Comparison of ENCODE assay signal across 1 cellular context in genomic region chr15:50137330-50137761, GRCh38.
TF ChIP-seq lines count a peak whose summit lies in the region.

No MANE protein-coding gene starts in this region.

TF ChIP-seq in A549, 52 proteins besides CTCF, POLR2A, EP300 and RAD21 (continued from another document):
- TF ChIP-seq ZFP36 (IDR thresholded peaks at IDR 0.05; ENCODE audit: borderline replicate concordance, partially characterized antibody) (no peak), GATA3 (IDR thresholded peaks at IDR 0.05; ENCODE audit: borderline replicate concordance) (peak; percentile 98), CEBPB (IDR thresholded peaks at IDR 0.05) (peak in 1 of 2 experiments; percentile 61; a peak in 2 of 4 replicates), TFCP2L1 (CRISPR knock-in tag; IDR thresholded peaks at IDR 0.05) (no peak), RFX5 (IDR thresholded peaks at IDR 0.05) (no peak), ESRRA (IDR thresholded peaks at IDR 0.05; ENCODE audit: borderline replicate concordance, low read length) (no peak), FOSB (CRISPR knock-in tag; IDR thresholded peaks at IDR 0.05) (0 out of 2 replicates have a peak, but pooled peaks have one; percentile 31), PBX3 (IDR thresholded peaks at IDR 0.05) (peak; percentile 96), RNF2 (IDR thresholded peaks at IDR 0.05; ENCODE audit: borderline replicate concordance, low read depth) (no peak), ZNF302 (CRISPR knock-in tag; IDR thresholded peaks at IDR 0.05) (no peak), NR3C1 (IDR thresholded peaks at IDR 0.05) (no peak)
- TF ChIP-seq, protein P1, sequence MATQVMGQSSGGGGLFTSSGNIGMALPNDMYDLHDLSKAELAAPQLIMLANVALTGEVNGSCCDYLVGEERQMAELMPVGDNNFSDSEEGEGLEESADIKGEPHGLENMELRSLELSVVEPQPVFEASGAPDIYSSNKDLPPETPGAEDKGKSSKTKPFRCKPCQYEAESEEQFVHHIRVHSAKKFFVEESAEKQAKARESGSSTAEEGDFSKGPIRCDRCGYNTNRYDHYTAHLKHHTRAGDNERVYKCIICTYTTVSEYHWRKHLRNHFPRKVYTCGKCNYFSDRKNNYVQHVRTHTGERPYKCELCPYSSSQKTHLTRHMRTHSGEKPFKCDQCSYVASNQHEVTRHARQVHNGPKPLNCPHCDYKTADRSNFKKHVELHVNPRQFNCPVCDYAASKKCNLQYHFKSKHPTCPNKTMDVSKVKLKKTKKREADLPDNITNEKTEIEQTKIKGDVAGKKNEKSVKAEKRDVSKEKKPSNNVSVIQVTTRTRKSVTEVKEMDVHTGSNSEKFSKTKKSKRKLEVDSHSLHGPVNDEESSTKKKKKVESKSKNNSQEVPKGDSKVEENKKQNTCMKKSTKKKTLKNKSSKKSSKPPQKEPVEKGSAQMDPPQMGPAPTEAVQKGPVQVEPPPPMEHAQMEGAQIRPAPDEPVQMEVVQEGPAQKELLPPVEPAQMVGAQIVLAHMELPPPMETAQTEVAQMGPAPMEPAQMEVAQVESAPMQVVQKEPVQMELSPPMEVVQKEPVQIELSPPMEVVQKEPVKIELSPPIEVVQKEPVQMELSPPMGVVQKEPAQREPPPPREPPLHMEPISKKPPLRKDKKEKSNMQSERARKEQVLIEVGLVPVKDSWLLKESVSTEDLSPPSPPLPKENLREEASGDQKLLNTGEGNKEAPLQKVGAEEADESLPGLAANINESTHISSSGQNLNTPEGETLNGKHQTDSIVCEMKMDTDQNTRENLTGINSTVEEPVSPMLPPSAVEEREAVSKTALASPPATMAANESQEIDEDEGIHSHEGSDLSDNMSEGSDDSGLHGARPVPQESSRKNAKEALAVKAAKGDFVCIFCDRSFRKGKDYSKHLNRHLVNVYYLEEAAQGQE (IDR thresholded peaks at IDR 0.05) = no peak
- TF ChIP-seq, protein P2, sequence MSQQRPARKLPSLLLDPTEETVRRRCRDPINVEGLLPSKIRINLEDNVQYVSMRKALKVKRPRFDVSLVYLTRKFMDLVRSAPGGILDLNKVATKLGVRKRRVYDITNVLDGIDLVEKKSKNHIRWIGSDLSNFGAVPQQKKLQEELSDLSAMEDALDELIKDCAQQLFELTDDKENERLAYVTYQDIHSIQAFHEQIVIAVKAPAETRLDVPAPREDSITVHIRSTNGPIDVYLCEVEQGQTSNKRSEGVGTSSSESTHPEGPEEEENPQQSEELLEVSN (IDR thresholded peaks at IDR 0.05; ENCODE audit: borderline replicate concordance, low read depth) = peak; percentile 63; the same call in 1 of the 2 replicates
